8 cellular contexts compared by ENCODE assay signal in the genomic region with DNA sequence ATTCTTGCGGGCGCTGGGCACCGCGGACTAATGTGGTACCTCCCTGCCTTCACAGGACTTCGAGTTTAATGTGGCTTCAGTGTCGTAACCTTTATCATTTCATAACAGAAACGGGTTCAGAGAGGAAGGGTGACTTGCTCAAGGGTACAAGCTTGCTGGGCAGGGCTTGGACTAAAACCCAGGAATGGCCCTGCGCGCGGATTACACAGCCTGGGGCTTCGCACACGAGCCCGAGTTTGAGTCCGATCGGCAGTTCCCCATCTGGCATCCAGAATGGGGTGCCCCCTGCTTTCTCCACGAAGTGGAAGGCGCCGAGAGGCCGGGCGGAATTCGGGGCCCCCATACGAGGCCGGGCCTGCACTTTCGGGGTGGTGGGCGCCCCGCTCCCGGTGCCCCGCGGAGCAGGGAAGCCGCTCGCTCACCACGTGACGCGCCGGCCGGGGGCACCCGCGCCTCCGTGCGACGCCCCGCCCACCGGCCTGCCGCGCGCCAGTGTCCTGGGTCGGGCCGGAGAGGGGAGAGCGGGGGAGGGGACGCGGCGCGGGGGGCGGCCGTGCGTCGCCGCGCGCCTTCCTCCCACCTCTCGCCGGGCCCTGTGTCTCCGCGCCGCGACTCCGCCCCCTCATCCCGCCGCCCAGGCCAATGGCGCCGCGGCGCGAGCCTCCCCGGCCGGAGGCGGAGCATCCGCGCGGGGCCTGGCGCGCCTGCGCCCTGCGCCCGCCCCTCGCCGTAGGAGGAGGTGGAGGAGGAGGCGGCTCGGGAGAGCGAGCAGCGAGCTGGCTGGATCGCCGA. TPM values are rescaled to one million over a fixed set of nuclear protein-coding genes. Genes with fewer than 3 reads are reported as not detected.
DNase-seq lines count a peak whose midpoint lies in the region; ATAC-seq and TF ChIP-seq lines count a peak whose summit lies in the region.

A gene with protein sequence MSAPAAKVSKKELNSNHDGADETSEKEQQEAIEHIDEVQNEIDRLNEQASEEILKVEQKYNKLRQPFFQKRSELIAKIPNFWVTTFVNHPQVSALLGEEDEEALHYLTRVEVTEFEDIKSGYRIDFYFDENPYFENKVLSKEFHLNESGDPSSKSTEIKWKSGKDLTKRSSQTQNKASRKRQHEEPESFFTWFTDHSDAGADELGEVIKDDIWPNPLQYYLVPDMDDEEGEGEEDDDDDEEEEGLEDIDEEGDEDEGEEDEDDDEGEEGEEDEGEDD (plus strand): TSS at position 722 of the 792 bp plus-strand sequence. CDS start 361 bp downstream, outside the sequence.

- DNase-seq in GF-D8 (lab: John Stamatoyannopoulos, UW) = peak; percentile 83
- DNase-seq in HFFc6 = peak; percentile 81
- peak; percentile 90 for DNase-seq in NCI-H1048 (lab: John Stamatoyannopoulos, UW)
- peak; percentile 94 for DNase-seq in globus pallidus (ENCODE audit: low spot score)
- DNase-seq in omental fat pad (ENCODE audit: low spot score) = peak; percentile 53

- ATAC-seq in SK-N-SH treated with all-trans-retinoic acid at 6 μM for 48 hours = peak; percentile 93
- ATAC-seq in omental fat pad (ENCODE audit: low FRiP score) = peak; percentile 88

- peak within 1 kb of the TSS; percentile 97 for H3K4me3 Mint-ChIP-seq in HFFc6
- peak within 1 kb of the TSS; percentile 90 for H3K4me3 Mint-ChIP-seq in activated naive CD4-positive, alpha-beta T cell treated with anti-CD3 and anti-CD28 coated beads, Interleukin-2, amount 50 U/mL, for 24 hours

- H3K9me3 Mint-ChIP-seq in HFFc6 = no peaks in the 10 kb centered on the region
- H3K9me3 Mint-ChIP-seq in activated naive CD4-positive, alpha-beta T cell treated with anti-CD3 and anti-CD28 coated beads, Interleukin-2, amount 50 U/mL, for 24 hours = no peaks in the 10 kb centered on the region

- no peak for TF ChIP-seq CTCF in HFFc6 (IDR thresholded peaks at IDR 0.05)
- no peak for TF ChIP-seq CTCF in omental fat pad (IDR thresholded peaks at IDR 0.05)

- H3K27me3 Mint-ChIP-seq in HFFc6 (ENCODE audit: insufficient read depth) = peaks cover 5% of the 10 kb centered on the region
- H3K27me3 Mint-ChIP-seq in activated naive CD4-positive, alpha-beta T cell treated with anti-CD3 and anti-CD28 coated beads, Interleukin-2, amount 50 U/mL, for 24 hours = no peaks in the 10 kb centered on the region

- H3K27ac ChIP-seq in temporal lobe (ENCODE audit: low read depth, low read length) = peak within 1 kb of the TSS; percentile 96

- peaks cover 52% of the 10 kb centered on the region for H3K4me1 Mint-ChIP-seq in HFFc6 (ENCODE audit: low read depth)
- H3K4me1 Mint-ChIP-seq in activated naive CD4-positive, alpha-beta T cell treated with anti-CD3 and anti-CD28 coated beads, Interleukin-2, amount 50 U/mL, for 24 hours = peaks cover 62% of the 10 kb centered on the region

- H3K27ac Mint-ChIP-seq in HFFc6 = peak within 1 kb of the TSS; percentile 83
- peak within 1 kb of the TSS; percentile 96 for H3K27ac Mint-ChIP-seq in activated naive CD4-positive, alpha-beta T cell treated with anti-CD3 and anti-CD28 coated beads, Interleukin-2, amount 50 U/mL, for 24 hours

- H3K36me3 Mint-ChIP-seq in HFFc6 (ENCODE audit: low read depth) = peaks cover 24% of the 10 kb centered on the region
- peaks cover 20% of the 10 kb centered on the region for H3K36me3 Mint-ChIP-seq in activated naive CD4-positive, alpha-beta T cell treated with anti-CD3 and anti-CD28 coated beads, Interleukin-2, amount 50 U/mL, for 24 hours

TF ChIP-seq in SK-N-SH treated with all-trans-retinoic acid at 6 μM for 48 hours, 23 proteins besides CTCF, POLR2A, EP300 and RAD21:
- TF ChIP-seq BACH2 (CRISPR knock-in tag; IDR thresholded peaks at IDR 0.05; ENCODE audit: borderline replicate concordance) = no peak
- TF ChIP-seq SNAI2 (CRISPR knock-in tag; IDR thresholded peaks at IDR 0.05) = no peak
- no peak for TF ChIP-seq ZNF70 (CRISPR knock-in tag; IDR thresholded peaks at IDR 0.05)
- TF ChIP-seq ZNF565 (CRISPR knock-in tag; conservative IDR thresholded peaks at IDR 0.05; ENCODE audit: low read depth) = no peak
- no peak for TF ChIP-seq ISL1 (CRISPR knock-in tag; IDR thresholded peaks at IDR 0.05)
- TF ChIP-seq ZFP3 (CRISPR knock-in tag; IDR thresholded peaks at IDR 0.05) = no peak
- TF ChIP-seq ZNF8 (CRISPR knock-in tag; IDR thresholded peaks at IDR 0.05) = no peak
- TF ChIP-seq TSHZ2 (CRISPR knock-in tag; IDR thresholded peaks at IDR 0.05) = no peak
- no peak for TF ChIP-seq CSDC2 (CRISPR knock-in tag; IDR thresholded peaks at IDR 0.05)
- TF ChIP-seq CREB5 (CRISPR knock-in tag; IDR thresholded peaks at IDR 0.05; ENCODE audit: low read depth) = no peak
- TF ChIP-seq TCF4 (CRISPR knock-in tag; IDR thresholded peaks at IDR 0.05; ENCODE audit: borderline replicate concordance) = no peak
- TF ChIP-seq GLIS3 (CRISPR knock-in tag; IDR thresholded peaks at IDR 0.05) = no peak
- no peak for TF ChIP-seq ZFP30 (CRISPR knock-in tag; IDR thresholded peaks at IDR 0.05)
- no peak for TF ChIP-seq RARB (CRISPR knock-in tag; IDR thresholded peaks at IDR 0.05)

RNA-seq across cellular contexts. Expression of the gene that starts here (rescaled TPM):
- 100 to 1,000 TPM; 297 to 358 (median 343) TPM for total RNA-seq in HFFc6 (2021; fragmentation: NEBNext Ultra II Directional; extraction: Animal tissue kit (Norgen Biotek cat#: 25700))
- total RNA-seq in omental fat pad (100 to 1,000 TPM; 112 to 226 (median 139) TPM), temporal lobe (416 TPM)

Comparison
In these comparisons a context has a peak if more than half of its experiments do, and no peak if none do; other contexts are left out.
1. Peak in every context shown above with its lines: DNase-seq, ATAC-seq and H3K27ac ChIP-seq.